36 cellular contexts compared by ENCODE assay signal in the genomic region with DNA sequence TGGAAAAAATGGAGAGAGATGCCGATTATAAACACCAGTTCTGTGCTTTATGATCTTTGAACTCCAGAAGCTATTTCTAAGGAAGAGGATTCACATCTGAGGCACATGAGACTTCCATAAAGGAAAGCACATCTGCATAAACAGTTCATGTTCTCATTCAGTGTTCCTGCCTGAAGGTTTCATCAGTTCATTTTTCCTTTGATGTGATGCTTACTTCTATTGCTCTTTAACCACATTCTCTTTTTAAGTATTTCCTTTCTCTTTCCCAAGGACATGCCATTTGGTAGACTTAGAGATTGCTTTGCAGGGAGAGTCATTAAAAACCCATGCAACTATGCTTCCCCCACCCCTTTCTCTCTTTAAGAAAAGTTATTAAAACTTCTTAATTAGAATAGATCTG.
"Had no signal": no experiment of that assay in that cellular context is flagged by ENCODE, and none has a peak within 500 bp of the region (broad histone marks: within the 10 kb centered on the region; RNA-seq: fewer than 3 reads in every experiment).

No MANE protein-coding gene starts in this region.

- H3K36me3 Mint-ChIP-seq: activated CD4-positive, alpha-beta memory T cell treated with anti-CD3 and anti-CD28 coated beads for 36 hours; activated naive CD4-positive, alpha-beta T cell treated with anti-CD3 and anti-CD28 coated beads, Interleukin-2, amount 50 U/mL, for 72 hours; IgD-negative memory B cell had no signal

- H2AFZ ChIP-seq: PC-9 had no signal

- H3K9me3 ChIP-seq: breast epithelium, MG63 had no signal

- H3K4me2 ChIP-seq: PC-9 had no signal

- H3K4me3 ChIP-seq: breast epithelium, MG63, PC-9 had no signal

- H3K4me1 ChIP-seq: breast epithelium had no signal

- H3K27me3 ChIP-seq: breast epithelium, MG63 had no signal

- H3K27ac ChIP-seq: breast epithelium, PC-9, VCaP had no signal

- H3K27ac Mint-ChIP-seq: activated B cell treated with CpG ODN at 0.5 μM for 24 hours; activated CD4-positive, alpha-beta memory T cell treated with anti-CD3 and anti-CD28 coated beads for 36 hours; activated naive CD4-positive, alpha-beta T cell treated with anti-CD3 and anti-CD28 coated beads for 36 hours; activated naive CD4-positive, alpha-beta T cell treated with anti-CD3 and anti-CD28 coated beads, Interleukin-2, amount 50 U/mL, for 72 hours; activated T-helper 1 cell treated with anti-CD3 and anti-CD28 coated beads, Interleukin-12 subunit alpha, Interleukin-12 subunit beta, Interleukin-2, Interleukin-4 antibody, amounts not matched to agents 30 ng/mL and 10 ng/mL and 1 ng/mL, durations not matched to agents 14 hours and 24 hours and 36 hours; IgD-negative memory B cell had no signal

- DNase-seq: activated B cell treated with CpG ODN at 0.5 μM for 24 hours; activated CD4-positive, alpha-beta memory T cell treated with anti-CD3 and anti-CD28 coated beads for 36 hours; activated CD4-positive, alpha-beta T cell treated with anti-CD3 and anti-CD28 coated beads for 4 hours; activated CD4-positive, alpha-beta T cell treated with anti-CD3 and anti-CD28 coated beads, Interleukin-2, amount 50 U/mL, for 1 hour; activated CD4-positive, CD25-positive, alpha-beta regulatory T cell treated with anti-CD3 and anti-CD28 coated beads, Interleukin-2, amount 50 U/mL, for 72 hours; activated CD8-positive, alpha-beta memory T cell treated with anti-CD3 and anti-CD28 coated beads, Interleukin-2, amount 50 U/mL, for 4 hours; activated gamma-delta T cell treated with Interleukin-2 at 50 U/mL for 16 hours; activated naive CD4-positive, alpha-beta T cell treated with anti-CD3 and anti-CD28 coated beads for 36 hours; activated T-cell treated with anti-CD3 and anti-CD28 coated beads for 4 hours; activated T-cell treated with anti-CD3 and anti-CD28 coated beads, Interleukin-2, amount 50 U/mL, for 4 hours; amniotic stem cell; aorta; Karpas-422; KBM-7; MG63; NCI-H1048; NCI-H1105 treated with DMSO at 0.1 percent for 48 hours; NCI-H1436; NCI-H1694; NCI-H1930; NCI-H2081 treated with DMSO at 0.1 percent for 48 hours; NCI-H345; NCI-H524 treated with DMSO at 0.1 percent for 48 hours; NCI-H748 treated with DMSO at 0.1 percent for 48 hours; NK-92 treated with Interleukin-12 subunit alpha and Interleukin-12 subunit beta, amount 100 ng/mL, for 24 hours; PC-9; Right ventricle myocardium superior; SW 1271; T-helper 1 cell; T-helper 2 cell; T-helper 9 cell had no signal

- H3K4me3 Mint-ChIP-seq: activated B cell treated with CpG ODN at 0.5 μM for 24 hours; activated CD4-positive, alpha-beta memory T cell treated with anti-CD3 and anti-CD28 coated beads for 36 hours; activated naive CD4-positive, alpha-beta T cell treated with anti-CD3 and anti-CD28 coated beads for 36 hours; activated T-cell treated with anti-CD3 and anti-CD28 coated beads, Interleukin-2, amount 50 U/mL, for 4 hours; activated T-helper 1 cell treated with anti-CD3 and anti-CD28 coated beads, Interleukin-12 subunit alpha, Interleukin-12 subunit beta, Interleukin-2, Interleukin-4 antibody, amounts not matched to agents 30 ng/mL and 10 ng/mL and 1 ng/mL, durations not matched to agents 14 hours and 24 hours and 36 hours; IgD-negative memory B cell had no signal

- H3K36me3 ChIP-seq: breast epithelium, MG63 had no signal

- H3K4me1 Mint-ChIP-seq: activated B cell treated with CpG ODN at 0.5 μM for 24 hours, IgD-negative memory B cell had no signal

- H3K27me3 Mint-ChIP-seq: activated B cell treated with CpG ODN at 0.5 μM for 24 hours; activated CD4-positive, alpha-beta memory T cell treated with anti-CD3 and anti-CD28 coated beads for 36 hours; IgD-negative memory B cell had no signal
